15 cellular contexts compared by ENCODE assay signal in the genomic region with DNA sequence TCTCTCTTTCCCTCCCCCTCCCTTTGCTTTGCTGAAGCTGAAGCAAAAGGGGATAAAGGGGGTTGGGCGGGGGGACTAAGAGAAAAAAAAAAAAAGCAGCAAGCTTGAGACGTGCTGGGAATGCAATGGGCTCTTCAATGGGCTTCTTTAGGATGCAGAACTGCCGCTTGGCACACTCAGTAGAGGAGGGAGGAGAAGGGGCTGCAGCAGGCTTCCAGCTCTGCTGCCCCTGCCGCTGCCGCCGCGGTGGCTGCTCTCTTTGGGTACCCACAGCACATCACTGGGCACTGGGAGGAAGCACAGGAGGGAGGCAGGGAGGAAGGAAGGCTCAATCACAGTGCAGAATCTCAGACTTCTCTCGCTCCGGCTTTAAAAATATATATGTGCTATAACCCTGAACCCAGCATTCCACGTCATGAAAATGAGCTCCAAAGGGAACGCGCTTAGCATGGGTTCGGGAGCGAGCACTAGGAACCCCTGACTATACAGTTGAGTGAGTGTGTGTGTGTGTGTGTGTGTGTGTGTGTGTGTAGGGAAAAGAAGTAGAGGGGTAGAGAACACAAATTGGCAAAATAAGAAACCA. TPM values are rescaled to one million over a fixed set of nuclear protein-coding genes. Genes with fewer than 3 reads are reported as not detected.
DNase-seq lines count a peak whose midpoint lies in the region; TF ChIP-seq lines count a peak whose summit lies in the region.
"Had no signal": no experiment of that assay in that cellular context is flagged by ENCODE, and none has a peak within 500 bp of the region (broad histone marks: within the 10 kb centered on the region; RNA-seq: fewer than 3 reads in every experiment).

No MANE protein-coding gene starts in this region.

- no peaks in the 10 kb centered on the region for H3K36me3 ChIP-seq in mesenchymal stem cell (ENCODE audit: control insufficient read depth in 1 of 2, insufficient read depth in 2 of 2, low read depth in 1 of 2, low read length in 2 of 2)
- H3K36me3 ChIP-seq in stomach = no peaks in the 10 kb centered on the region
- H3K36me3 ChIP-seq in GM23248 (ENCODE audit: low read depth) = no peaks in the 10 kb centered on the region
- H3K36me3 ChIP-seq: upper lobe of left lung had no signal

- H3K27me3 ChIP-seq in mesenchymal stem cell (ENCODE audit: control insufficient read depth in 1 of 2, insufficient read depth in 1 of 2, low read length in 2 of 2) (peaks cover 20 to 74% of the 10 kb centered on the region in 2 experiments), stomach (peaks cover 4 to 55% (median 55%) of the 10 kb centered on the region in 3 donors), GM23248 (replicated peaks; ENCODE audit: insufficient read depth) (peaks cover 36% of the 10 kb centered on the region)

- no peak overlapping the region for H4K91ac ChIP-seq in mesenchymal stem cell (ENCODE audit: low read length)

- H3K27ac Mint-ChIP-seq in activated naive CD4-positive, alpha-beta T cell treated with anti-CD3 and anti-CD28 coated beads for 36 hours = no peak overlapping the region
- H3K27ac Mint-ChIP-seq: activated naive CD8-positive, alpha-beta T cell treated with anti-CD3 and anti-CD28 coated beads, Interleukin-2, amount 10 ng/mL, durations not matched to agents 7 days and 5 days had no signal

- H3K9ac ChIP-seq in mesenchymal stem cell (ENCODE audit: low read length) (no peak overlapping the region), GM23248 (no peak overlapping the region)

- H3K4me2 ChIP-seq in mesenchymal stem cell (ENCODE audit: low read length, poor library complexity, severe bottlenecking) (peak overlapping the region; percentile 90), GM23248 (ENCODE audit: unreplicated experiment) (no peak overlapping the region)

- H2BK5ac ChIP-seq in mesenchymal stem cell (ENCODE audit: low read depth, low read length, poor library complexity, severe bottlenecking) = no peak overlapping the region

- H3K18ac ChIP-seq in mesenchymal stem cell (ENCODE audit: low read depth in 1 of 2, low read length in 2 of 2) = no peak overlapping the region

- no peaks in the 10 kb centered on the region for H3K9me2 ChIP-seq in GM23248 (ENCODE audit: insufficient read depth)

- H3K14ac ChIP-seq in mesenchymal stem cell (ENCODE audit: low read length in 2 of 2) = no peak overlapping the region

- no peaks in the 10 kb centered on the region for H3F3A ChIP-seq in GM23248 (ENCODE audit: insufficient read depth)

- no peaks in the 10 kb centered on the region for H3K9me3 ChIP-seq in mesenchymal stem cell (ENCODE audit: control insufficient read depth, low read length)
- H3K9me3 ChIP-seq in stomach = no peaks in the 10 kb centered on the region
- no peaks in the 10 kb centered on the region for H3K9me3 ChIP-seq in GM23248 (ENCODE audit: low read depth)
- H3K9me3 ChIP-seq: upper lobe of left lung had no signal

- no peaks in the 10 kb centered on the region for H3K79me2 ChIP-seq in GM23248 (ENCODE audit: insufficient read depth)

- H2AFZ ChIP-seq in mesenchymal stem cell (ENCODE audit: low read depth, low read length) (no peak overlapping the region), GM23248 (no peak overlapping the region)

- H3K23ac ChIP-seq in mesenchymal stem cell (ENCODE audit: low read length in 2 of 2) = no peak overlapping the region

- peak; percentile 50 to 66 for DNase-seq in NCI-H524 (lab: John Stamatoyannopoulos, UW)
- DNase-seq in NCI-H524 treated with DMSO at 0.1 percent for 48 hours (lab: John Stamatoyannopoulos, UW) = no peak
- DNase-seq in ecto neural progenitor cell (ENCODE audit: low spot score) = peak; percentile 62
- peak; percentile 8 for DNase-seq in mesenchymal stem cell
- DNase-seq in stomach = no peak
- DNase-seq in GM23248 = no peak
- no peak for DNase-seq in activated CD4-positive, alpha-beta T cell treated with anti-CD3 and anti-CD28 coated beads for 48 hours
- no peak for DNase-seq in activated naive CD4-positive, alpha-beta T cell treated with anti-CD3 and anti-CD28 coated beads for 36 hours
- DNase-seq: activated CD4-positive, CD25-positive, alpha-beta regulatory T cell treated with anti-CD3 and anti-CD28 coated beads, Interleukin-2, amount 50 U/mL, for 72 hours; activated naive CD8-positive, alpha-beta T cell treated with anti-CD3 and anti-CD28 coated beads, Interleukin-2, amount 10 ng/mL, durations not matched to agents 7 days and 5 days; foreskin keratinocyte; left ventricle myocardium superior; NCI-H1417 had no signal

- TF ChIP-seq EP300 in stomach (IDR thresholded peaks at IDR 0.05) = no peak

- H3K4me3 ChIP-seq in mesenchymal stem cell (ENCODE audit: insufficient read depth in 1 of 2, low read depth in 1 of 2, low read length in 2 of 2) (peak overlapping the region; percentile 52 to 60), stomach (peak overlapping the region in 3 of 4 donors; percentile 1 to 23 (median 7)), GM23248 (no peak overlapping the region)
- H3K4me3 ChIP-seq: K562, upper lobe of left lung had no signal

- peaks cover 24% of the 10 kb centered on the region for H3K4me1 Mint-ChIP-seq in activated naive CD4-positive, alpha-beta T cell treated with anti-CD3 and anti-CD28 coated beads for 36 hours (ENCODE audit: low read depth)

- H2BK12ac ChIP-seq in mesenchymal stem cell (ENCODE audit: low read length in 2 of 2) = no peak overlapping the region

- intact Hi-C loops in stomach (cut with DNase I; ENCODE audit: low total_unique reads) = no loop called here
- intact Hi-C loops in activated naive CD4-positive, alpha-beta T cell treated with anti-CD3 and anti-CD28 coated beads for 36 hours (cut with micrococcal nuclease) = no loop called here

- H2BK120ac ChIP-seq in mesenchymal stem cell (ENCODE audit: low read depth, low read length) = no peak overlapping the region

- no peak overlapping the region for H3K4me3 Mint-ChIP-seq in activated naive CD4-positive, alpha-beta T cell treated with anti-CD3 and anti-CD28 coated beads for 36 hours
- H3K4me3 Mint-ChIP-seq: activated naive CD8-positive, alpha-beta T cell treated with anti-CD3 and anti-CD28 coated beads, Interleukin-2, amount 10 ng/mL, durations not matched to agents 7 days and 5 days had no signal

- CTCF ChIA-PET in activated naive CD4-positive, alpha-beta T cell treated with anti-CD3 and anti-CD28 coated beads for 36 hours (lab: Charles Lee) = interaction anchor here (0.6 kb wide), 1 partner anchor 17 kb away, joined by 5 read pairs; no protein-coding TSS in a partner anchor

- no peaks in the 10 kb centered on the region for H3K9me3 Mint-ChIP-seq in activated naive CD4-positive, alpha-beta T cell treated with anti-CD3 and anti-CD28 coated beads for 36 hours
- H3K9me3 Mint-ChIP-seq: activated naive CD8-positive, alpha-beta T cell treated with anti-CD3 and anti-CD28 coated beads, Interleukin-2, amount 10 ng/mL, durations not matched to agents 7 days and 5 days had no signal

- no peak for TF ChIP-seq POLR2A in stomach (IDR thresholded peaks at IDR 0.05)

- WGBS in mesenchymal stem cell = 2% methylated on average over 12 of the region's 14 CpGs
- WGBS in stomach, 5 donors = 3 to 12% (median 7%) methylated on average over 14 of the region's 14 CpGs
- WGBS in GM23248 (ENCODE audit: low coverage in 1 of 2, low lambda C conversion rate in 2 of 2, missing lambda C conversion rate in 2 of 2), 2 experiments = 15 to 22% methylated on average over 13 to 14 of the region's 14 CpGs

- no peak for TF ChIP-seq CTCF in stomach (IDR thresholded peaks at IDR 0.05)

- H3K36me3 Mint-ChIP-seq in activated naive CD4-positive, alpha-beta T cell treated with anti-CD3 and anti-CD28 coated beads for 36 hours (ENCODE audit: low read depth) = no peaks in the 10 kb centered on the region
- H3K36me3 Mint-ChIP-seq: activated naive CD8-positive, alpha-beta T cell treated with anti-CD3 and anti-CD28 coated beads, Interleukin-2, amount 10 ng/mL, durations not matched to agents 7 days and 5 days had no signal

- no peak overlapping the region for H4K8ac ChIP-seq in mesenchymal stem cell (ENCODE audit: low read length)

- H2AK5ac ChIP-seq in mesenchymal stem cell (ENCODE audit: low read length, severe bottlenecking) = no peak overlapping the region

- no peaks in the 10 kb centered on the region for H4K20me1 ChIP-seq in GM23248 (ENCODE audit: insufficient read depth)

- in situ Hi-C loops in GM23248 (cut with MboI) = no loop called here

- H3K27me3 Mint-ChIP-seq in activated naive CD4-positive, alpha-beta T cell treated with anti-CD3 and anti-CD28 coated beads for 36 hours (ENCODE audit: low read depth) = peaks cover 61% of the 10 kb centered on the region

- no peak overlapping the region for H3K27ac ChIP-seq in mesenchymal stem cell (ENCODE audit: low read length, poor library complexity, severe bottlenecking)
- H3K27ac ChIP-seq in stomach = no peak overlapping the region
- no peak overlapping the region for H3K27ac ChIP-seq in GM23248
- H3K27ac ChIP-seq: foreskin keratinocyte, upper lobe of left lung had no signal

- H3K4me1 ChIP-seq in mesenchymal stem cell (ENCODE audit: control insufficient read depth, insufficient read depth, low read depth, low read length) = peaks cover 11% of the 10 kb centered on the region
- H3K4me1 ChIP-seq in stomach = peaks cover 16 to 51% (median 38%) of the 10 kb centered on the region in 4 donors
- H3K4me1 ChIP-seq in GM23248 (ENCODE audit: insufficient read depth) = no peaks in the 10 kb centered on the region
- H3K4me1 ChIP-seq: foreskin keratinocyte had no signal

- H3K4ac ChIP-seq in mesenchymal stem cell (ENCODE audit: low read depth in 1 of 2, low read length in 2 of 2) = no peak overlapping the region

- H2BK15ac ChIP-seq in mesenchymal stem cell (ENCODE audit: low read depth, poor library complexity, severe bottlenecking) = peak overlapping the region; percentile 28

- H3K79me1 ChIP-seq in mesenchymal stem cell (replicated peaks; ENCODE audit: low read length, poor library complexity, severe bottlenecking) = no peaks in the 10 kb centered on the region

RNA-seq across cellular contexts. Expression of a gene that starts 3.5 kb away (rescaled TPM):
- polyA plus RNA-seq in mesenchymal stem cell (2013, experiment 1 of 2) = 0.22 TPM
- polyA plus RNA-seq in mesenchymal stem cell (2013, experiment 2 of 2) = 0.18 TPM
- total RNA-seq in stomach = 1 to 10 TPM in 1 of 5 donors, under 1 TPM in 1, not detected in 3; 0.72 to 2.6 TPM
- polyA plus RNA-seq in stomach (under 1 TPM in 2 of 3 donors, not detected in 1; 0.06 to 0.48 TPM), GM23248 (2016; fragmentation: Nextera tagmentation; extraction: Ambion mirVana) (not detected in 2 replicates)
- total RNA-seq in GM23248 (2014; rRNA removed; shearing (Covaris generic)) = not detected in 2 replicates
- not detected for total RNA-seq in activated naive CD4-positive, alpha-beta T cell treated with anti-CD3 and anti-CD28 coated beads for 36 hours
- total RNA-seq: activated naive CD8-positive, alpha-beta T cell treated with anti-CD3 and anti-CD28 coated beads, Interleukin-2, amount 10 ng/mL, durations not matched to agents 7 days and 5 days; foreskin keratinocyte; K562; left ventricle myocardium superior had no signal
- polyA plus RNA-seq: foreskin keratinocyte, K562 had no signal

Comparison
In these comparisons a context has a peak if more than half of its experiments do, and no peak if none do; other contexts are left out.
1. DNase-seq: peak in NCI-H524 (2 of 2), ecto neural progenitor cell (single experiment) and mesenchymal stem cell (single experiment); none in NCI-H524 treated with DMSO at 0.1 percent for 48 hours (single experiment), stomach (single experiment), GM23248 (single experiment), activated CD4-positive, alpha-beta T cell treated with anti-CD3 and anti-CD28 coated beads for 48 hours (single experiment) and activated naive CD4-positive, alpha-beta T cell treated with anti-CD3 and anti-CD28 coated beads for 36 hours (single experiment).